ENCODE assay signal across 8 cellular contexts in genomic region chr6:36094786-36095496, GRCh38. TPM values are rescaled to one million over a fixed set of nuclear protein-coding genes. Genes with fewer than 3 reads are reported as not detected.
DNase-seq lines count a peak whose midpoint lies in the region; ATAC-seq and TF ChIP-seq lines count a peak whose summit lies in the region.

No MANE protein-coding gene starts in this region.

- no peak overlapping the region for H3K4me3 Mint-ChIP-seq in chondrocyte (ENCODE audit: unreplicated experiment)

- DNase-seq in DMS114 treated with DMSO at 0.1 percent for 48 hours (lab: John Stamatoyannopoulos, UW; ENCODE audit: unreplicated experiment) (peak; percentile 67), NCI-H345 treated with DMSO at 0.1 percent for 48 hours (lab: John Stamatoyannopoulos, UW; ENCODE audit: unreplicated experiment) (peak; percentile 59), chondrocyte (ENCODE audit: low spot score) (no peak), left kidney (ENCODE audit: low read depth, low spot score) (peak; percentile 89)
- DNase-seq in activated CD4-positive, alpha-beta T cell treated with anti-CD3 and anti-CD28 coated beads for 4 hours, result peak; percentile 78
- DNase-seq in stimulated activated CD4-positive, alpha-beta T cell treated with anti-CD3 and anti-CD28 coated beads, Interleukin-1b, Interleukin-23, amount 100 ng/mL, for 4 hours (ENCODE audit: low read depth in 2 of 2), result peak; percentile 77 to 82

- peak; percentile 99 for TF ChIP-seq CTCF in chondrocyte (IDR thresholded peaks at IDR 0.05)

- H3K27ac Mint-ChIP-seq in chondrocyte (ENCODE audit: unreplicated experiment), result peak overlapping the region; percentile 67

- H3K27me3 Mint-ChIP-seq in chondrocyte (ENCODE audit: low read depth), result no peaks in the 10 kb centered on the region

- no peaks in the 10 kb centered on the region for H3K9me3 Mint-ChIP-seq in chondrocyte (ENCODE audit: low read depth)

- H3K36me3 Mint-ChIP-seq in chondrocyte (ENCODE audit: low read depth), result peaks cover 2% of the 10 kb centered on the region

- ATAC-seq in HG02678 (IDR thresholded peaks at IDR 0.05; ENCODE audit: unreplicated experiment) (peak; percentile 63), HG02852 (IDR thresholded peaks at IDR 0.05; ENCODE audit: unreplicated experiment) (no peak)

- peaks cover 10% of the 10 kb centered on the region for H3K4me1 Mint-ChIP-seq in chondrocyte (ENCODE audit: low read depth)

RNA-seq across cellular contexts. Expression of gene MAPK13, which starts 35.4 kb away (rescaled TPM):
- 0.48 to 1.0 TPM (median 0.97 TPM) in 3 replicates for total RNA-seq in chondrocyte
